ENCODE assay signal across 29 cellular contexts in genomic region chr1:230958370-230958769, GRCh38.
"Had no signal": no experiment of that assay in that cellular context is flagged by ENCODE, and none has a peak within 500 bp of the region (broad histone marks: within the 10 kb centered on the region; RNA-seq: fewer than 3 reads in every experiment).

No MANE protein-coding gene starts in this region.

- H3K4me3 ChIP-seq: esophagus squamous epithelium, neural progenitor cell, right atrium auricular region, testis, upper lobe of left lung, vagina had no signal

- H2AFZ ChIP-seq: neural progenitor cell had no signal

- H3K27ac ChIP-seq: epithelial cell of prostate, esophagus squamous epithelium, neural progenitor cell, right atrium auricular region, testis, upper lobe of left lung, vagina, WERI-Rb-1 had no signal

- H3K9me3 Mint-ChIP-seq: activated CD4-positive, alpha-beta memory T cell treated with anti-CD3 and anti-CD28 coated beads, Interleukin-2, amount 10 ng/mL, durations not matched to agents 7 days and 5 days; activated CD4-positive, alpha-beta T cell treated with anti-CD3 and anti-CD28 coated beads, Interleukin-2, amount 10 ng/mL, durations not matched to agents 7 days and 5 days; activated naive CD4-positive, alpha-beta T cell treated with anti-CD3 and anti-CD28 coated beads, Interleukin-2, amount 50 U/mL, for 24 hours; activated naive CD8-positive, alpha-beta T cell treated with anti-CD3 and anti-CD28 coated beads, Interleukin-2, amount 50 U/mL, for 24 hours; activated T-cell treated with anti-CD3 and anti-CD28 coated beads, Interleukin-2, amount 50 U/mL, for 24 hours; central memory CD8-positive, alpha-beta T cell; mesothelial cell of epicardium; natural killer cell; neural progenitor cell; T-helper 1 cell treated with Interleukin-12 subunit alpha and Interleukin-12 subunit beta and Interleukin-4 antibody, amounts not matched to agents 30 μg/mL and 1 μg/mL, for 36 hours had no signal

- H3K9ac ChIP-seq: neural progenitor cell had no signal

- H3K4me1 ChIP-seq: neural progenitor cell, right atrium auricular region, testis, upper lobe of left lung, vagina had no signal

- H3K27me3 Mint-ChIP-seq: activated CD4-positive, alpha-beta memory T cell treated with anti-CD3 and anti-CD28 coated beads, Interleukin-2, amount 10 ng/mL, durations not matched to agents 7 days and 5 days; activated CD4-positive, alpha-beta T cell treated with anti-CD3 and anti-CD28 coated beads, Interleukin-2, amount 10 ng/mL, durations not matched to agents 7 days and 5 days; activated naive CD4-positive, alpha-beta T cell treated with anti-CD3 and anti-CD28 coated beads, Interleukin-2, amount 50 U/mL, for 24 hours; activated naive CD8-positive, alpha-beta T cell treated with anti-CD3 and anti-CD28 coated beads, Interleukin-2, amount 50 U/mL, for 24 hours; activated T-cell treated with anti-CD3 and anti-CD28 coated beads, Interleukin-2, amount 50 U/mL, for 24 hours; central memory CD8-positive, alpha-beta T cell had no signal

- H3K4me3 Mint-ChIP-seq: activated CD4-positive, alpha-beta memory T cell treated with anti-CD3 and anti-CD28 coated beads, Interleukin-2, amount 10 ng/mL, durations not matched to agents 7 days and 5 days; activated CD4-positive, alpha-beta T cell treated with anti-CD3 and anti-CD28 coated beads, Interleukin-2, amount 10 ng/mL, durations not matched to agents 7 days and 5 days; activated naive CD4-positive, alpha-beta T cell treated with anti-CD3 and anti-CD28 coated beads, Interleukin-2, amount 50 U/mL, for 24 hours; activated naive CD8-positive, alpha-beta T cell treated with anti-CD3 and anti-CD28 coated beads, Interleukin-2, amount 50 U/mL, for 24 hours; activated T-cell treated with anti-CD3 and anti-CD28 coated beads, Interleukin-2, amount 50 U/mL, for 24 hours; central memory CD8-positive, alpha-beta T cell; mesothelial cell of epicardium; natural killer cell; neural progenitor cell; T-helper 1 cell treated with Interleukin-12 subunit alpha and Interleukin-12 subunit beta and Interleukin-4 antibody, amounts not matched to agents 30 μg/mL and 1 μg/mL, for 36 hours had no signal

- H3K36me3 Mint-ChIP-seq: natural killer cell had no signal

- ATAC-seq: activated naive CD8-positive, alpha-beta T cell treated with anti-CD3 and anti-CD28 coated beads, Interleukin-2, amount 50 U/mL, for 24 hours; left ventricle myocardium superior; natural killer cell; stimulated activated naive CD8-positive, alpha-beta T cell treated with anti-CD3 and anti-CD28 coated beads, Interleukin-15, Interleukin-2, amounts not matched to agents 100 U/mL and 50 U/mL, for 24 hours had no signal

- H3K4me1 Mint-ChIP-seq: activated CD4-positive, alpha-beta memory T cell treated with anti-CD3 and anti-CD28 coated beads, Interleukin-2, amount 10 ng/mL, durations not matched to agents 7 days and 5 days; mesothelial cell of epicardium; neural progenitor cell had no signal

- H3K27ac Mint-ChIP-seq: activated CD4-positive, alpha-beta memory T cell treated with anti-CD3 and anti-CD28 coated beads, Interleukin-2, amount 10 ng/mL, durations not matched to agents 7 days and 5 days; activated CD4-positive, alpha-beta T cell treated with anti-CD3 and anti-CD28 coated beads, Interleukin-2, amount 10 ng/mL, durations not matched to agents 7 days and 5 days; activated naive CD4-positive, alpha-beta T cell treated with anti-CD3 and anti-CD28 coated beads, Interleukin-2, amount 50 U/mL, for 24 hours; activated naive CD8-positive, alpha-beta T cell treated with anti-CD3 and anti-CD28 coated beads, Interleukin-2, amount 50 U/mL, for 24 hours; mesothelial cell of epicardium; neural progenitor cell; T-helper 1 cell treated with Interleukin-12 subunit alpha and Interleukin-12 subunit beta and Interleukin-4 antibody, amounts not matched to agents 30 μg/mL and 1 μg/mL, for 36 hours had no signal

- H3K27me3 ChIP-seq: esophagus squamous epithelium, neural progenitor cell, right atrium auricular region, testis, upper lobe of left lung, vagina had no signal

- DNase-seq: activated CD4-positive, alpha-beta memory T cell treated with anti-CD3 and anti-CD28 coated beads, Interleukin-2, amount 10 ng/mL, durations not matched to agents 7 days and 5 days; activated CD4-positive, alpha-beta T cell treated with anti-CD3 and anti-CD28 coated beads, Interleukin-2, amount 10 ng/mL, durations not matched to agents 7 days and 5 days; activated CD4-positive, CD25-positive, alpha-beta regulatory T cell treated with anti-CD3 and anti-CD28 coated beads, Interleukin-2, amount 50 U/mL, for 72 hours; activated CD8-positive, alpha-beta memory T cell treated with anti-CD3 and anti-CD28 coated beads, Interleukin-2, amount 50 U/mL, for 48 hours; activated naive CD8-positive, alpha-beta T cell treated with anti-CD3 and anti-CD28 coated beads, Interleukin-2, amount 50 U/mL, for 24 hours; activated T-cell treated with anti-CD3 and anti-CD28 coated beads, Interleukin-2, amount 50 U/mL, for 24 hours; effector CD8-positive, alpha-beta T cell; esophagus squamous epithelium; foreskin melanocyte; glutamatergic neuron; islet precursor cell; left ventricle myocardium superior; natural killer cell; stimulated activated CD4-positive, alpha-beta T cell treated with anti-CD3 and anti-CD28 coated beads, Interleukin-15, amount 100 ng/mL, for 24 hours; stimulated activated CD4-positive, alpha-beta T cell treated with anti-CD3 and anti-CD28 coated beads, Interleukin-2, amount 100 ng/mL, for 24 hours; stimulated activated naive CD8-positive, alpha-beta T cell treated with anti-CD3 and anti-CD28 coated beads, Interleukin-15, Interleukin-2, amounts not matched to agents 100 U/mL and 50 U/mL, for 24 hours; SW 1271; T1000; testis; upper lobe of left lung; WERI-Rb-1 had no signal

- H3K4me2 ChIP-seq: neural progenitor cell had no signal

- H3K9me3 ChIP-seq: esophagus squamous epithelium, right atrium auricular region, testis, upper lobe of left lung, vagina had no signal
